ENCODE assay signal across 13 cellular contexts in the genomic region with DNA sequence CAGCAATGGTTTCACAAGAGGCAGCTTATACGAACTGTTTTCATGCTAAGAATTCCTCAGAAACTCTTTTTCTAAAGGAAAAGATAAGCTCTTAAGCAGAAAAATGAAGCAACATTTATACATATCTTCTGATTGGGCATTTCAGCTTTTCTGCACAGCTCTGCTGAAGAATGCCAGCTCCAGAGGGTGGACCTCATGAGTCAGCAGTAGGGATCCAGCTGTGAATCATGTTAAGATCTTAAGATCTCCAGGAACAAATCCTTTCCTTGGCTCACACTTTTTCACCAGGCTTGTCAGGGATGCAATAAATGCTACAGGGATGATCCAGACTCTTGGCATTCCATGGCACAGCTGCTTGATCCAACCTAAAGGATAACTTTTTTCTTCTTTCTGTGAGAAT.
DNase-seq lines count a peak whose midpoint lies in the region; TF ChIP-seq lines count a peak whose summit lies in the region.
"Had no signal": no experiment of that assay in that cellular context is flagged by ENCODE, and none has a peak within 500 bp of the region (broad histone marks: within the 10 kb centered on the region; RNA-seq: fewer than 3 reads in every experiment).

No MANE protein-coding gene starts in this region.

- no peak overlapping the region for H2BK120ac ChIP-seq in trophoblast cell (ENCODE audit: insufficient read depth, low read length, poor library complexity)

- H3K9me3 ChIP-seq in GM23248 (ENCODE audit: low read depth): no peaks in the 10 kb centered on the region
- H3K9me3 ChIP-seq in trophoblast cell (ENCODE audit: insufficient read depth, low read depth, low read length): no peaks in the 10 kb centered on the region
- H3K9me3 ChIP-seq in MM.1S (replicated peaks; ENCODE audit: insufficient read depth, low read length): no peaks in the 10 kb centered on the region
- H3K9me3 ChIP-seq: testis had no signal

- H4K20me1 ChIP-seq in GM23248 (ENCODE audit: insufficient read depth) (no peaks in the 10 kb centered on the region; the same call in 1 of the 2 replicates), MM.1S (ENCODE audit: insufficient read depth, low read length) (no peaks in the 10 kb centered on the region)

- H3K27ac ChIP-seq in GM23248: peak overlapping the region; percentile 20
- H3K27ac ChIP-seq in trophoblast cell (ENCODE audit: low read depth, low read length): no peak overlapping the region
- no peak overlapping the region for H3K27ac ChIP-seq in MM.1S (ENCODE audit: low read length)
- H3K27ac ChIP-seq: KMS-11, testis had no signal

- no peak overlapping the region for H2AK5ac ChIP-seq in trophoblast cell (ENCODE audit: low read length)

- H3K27me3 ChIP-seq in GM23248 (replicated peaks; ENCODE audit: insufficient read depth): 0 out of 2 replicates have a peak, but pooled peaks cover 4% of the 10 kb centered on the region
- no peaks in the 10 kb centered on the region for H3K27me3 ChIP-seq in trophoblast cell (ENCODE audit: insufficient read depth, low read length)
- H3K27me3 ChIP-seq in MM.1S (replicated peaks; ENCODE audit: insufficient read depth, low read length): no peaks in the 10 kb centered on the region
- H3K27me3 ChIP-seq: testis had no signal

- no peak overlapping the region for H3K4ac ChIP-seq in trophoblast cell (ENCODE audit: low read depth, low read length)

- 0 to 4% methylated on average over 1 of the region's 1 CpG for WGBS in GM23248 (ENCODE audit: low coverage in 1 of 2, low lambda C conversion rate in 2 of 2, missing lambda C conversion rate in 2 of 2), 2 experiments
- no CpG with 5 or more reads among the region's 1 CpG for WGBS in trophoblast cell (ENCODE audit: extremely low coverage, insufficient coverage, insufficient read length)

- H2BK5ac ChIP-seq in trophoblast cell (ENCODE audit: low read depth, low read length, poor library complexity): no peak overlapping the region

- H2AFZ ChIP-seq in GM23248 (0 out of 2 replicates have a peak overlapping the region, but pooled peaks have one; percentile 16), trophoblast cell (ENCODE audit: insufficient read depth, low read length, poor library complexity) (no peak overlapping the region), MM.1S (ENCODE audit: low read length) (no peak overlapping the region)

- H3K79me2 ChIP-seq in GM23248 (ENCODE audit: insufficient read depth) (no peaks in the 10 kb centered on the region), trophoblast cell (ENCODE audit: control insufficient read depth, insufficient read depth, low read length, poor library complexity) (no peaks in the 10 kb centered on the region), MM.1S (ENCODE audit: low read length) (no peaks in the 10 kb centered on the region)

- peaks cover 10% of the 10 kb centered on the region for H3K4me1 ChIP-seq in GM23248 (ENCODE audit: insufficient read depth)
- H3K4me1 ChIP-seq in trophoblast cell (ENCODE audit: control insufficient read depth in 1 of 2, insufficient read depth in 2 of 2, low read length in 2 of 2): peaks cover 2 to 3% of the 10 kb centered on the region in 2 experiments
- H3K4me1 ChIP-seq in MM.1S (ENCODE audit: low read length): no peaks in the 10 kb centered on the region
- H3K4me1 ChIP-seq: testis had no signal

- H4K12ac ChIP-seq in trophoblast cell (ENCODE audit: low read depth, low read length): no peak overlapping the region

- no peak overlapping the region for H3K23ac ChIP-seq in trophoblast cell (ENCODE audit: low read length)

- no peaks in the 10 kb centered on the region for H3K79me1 ChIP-seq in trophoblast cell (ENCODE audit: low read length)

- no peak overlapping the region for H4K91ac ChIP-seq in trophoblast cell (ENCODE audit: low read depth, low read length)

- H3K9ac ChIP-seq in GM23248 (no peak overlapping the region), trophoblast cell (ENCODE audit: low read length) (no peak overlapping the region), MM.1S (ENCODE audit: low read length) (no peak overlapping the region)
- H3K9ac ChIP-seq: KMS-11 had no signal

- H3K14ac ChIP-seq in trophoblast cell (ENCODE audit: low read length): no peak overlapping the region

- H2BK12ac ChIP-seq in trophoblast cell (ENCODE audit: low read length): no peak overlapping the region

- H3K9me2 ChIP-seq in GM23248 (ENCODE audit: insufficient read depth): no peaks in the 10 kb centered on the region
- no peaks in the 10 kb centered on the region for H3K9me2 ChIP-seq in MM.1S (replicated peaks; ENCODE audit: insufficient read depth, low read length)

- no peak overlapping the region for H3K18ac ChIP-seq in trophoblast cell (ENCODE audit: low read length)

- H3F3A ChIP-seq in GM23248 (ENCODE audit: insufficient read depth): peaks cover 13% of the 10 kb centered on the region; the same call in 1 of the 2 replicates
- H3F3A ChIP-seq in MM.1S (ENCODE audit: insufficient read depth, low read length): no peaks in the 10 kb centered on the region

- DNase-seq in GM23248: peak; percentile 93
- peak; percentile 45 for DNase-seq in RKO (ENCODE audit: low spot score)
- DNase-seq in fibroblast of gingiva (ENCODE audit: low read depth): peak; percentile 55
- DNase-seq in trophoblast cell: peak; percentile 88 to 95
- no peak for DNase-seq in activated CD4-positive, CD25-positive, alpha-beta regulatory T cell treated with anti-CD3 and anti-CD28 coated beads, Interleukin-2, amount 50 U/mL, for 72 hours
- DNase-seq in SIG-M5 (lab: John Stamatoyannopoulos, UW): no peak
- no peak for DNase-seq in MM.1S
- DNase-seq in NCI-H69 (lab: John Stamatoyannopoulos, UW): no peak
- DNase-seq: activated naive CD4-positive, alpha-beta T cell treated with Interleukin-2 at 50 U/mL for 16 hours; DMS 273 treated with DMSO at 0.1 percent for 48 hours; NCI-H510A; testis had no signal

- H3K36me3 ChIP-seq in GM23248 (ENCODE audit: low read depth) (no peaks in the 10 kb centered on the region), trophoblast cell (ENCODE audit: control insufficient read depth in 1 of 2, insufficient read depth in 2 of 2, low read length in 2 of 2) (no peaks in the 10 kb centered on the region), MM.1S (replicated peaks; ENCODE audit: insufficient read depth, low read length) (no peaks in the 10 kb centered on the region)

- H3K4me3 ChIP-seq in GM23248 (peak overlapping the region; percentile 29), trophoblast cell (ENCODE audit: low read depth, low read length) (no peak overlapping the region), MM.1S (ENCODE audit: low read length) (no peak overlapping the region)
- H3K4me3 ChIP-seq: testis had no signal

- in situ Hi-C loops in GM23248 (cut with MboI): no loop called here

- no peak overlapping the region for H4K8ac ChIP-seq in trophoblast cell (ENCODE audit: low read depth, low read length)

- peak overlapping the region; percentile 44 for H3K4me2 ChIP-seq in GM23248 (ENCODE audit: unreplicated experiment)
- no peak overlapping the region for H3K4me2 ChIP-seq in trophoblast cell (ENCODE audit: low read length)
- no peak overlapping the region for H3K4me2 ChIP-seq in MM.1S (ENCODE audit: low read depth, low read length)
- H3K4me2 ChIP-seq: KMS-11 had no signal

- TF ChIP-seq CTCF in MM.1S (IDR thresholded peaks at IDR 0.05; ENCODE audit: low read length): no peak

Comparison
In these comparisons a context has a peak if more than half of its experiments do, and no peak if none do; other contexts are left out.
1. DNase-seq: peak in GM23248 (single experiment), RKO (single experiment), fibroblast of gingiva (single experiment) and trophoblast cell (2 of 2); none in activated CD4-positive, CD25-positive, alpha-beta regulatory T cell treated with anti-CD3 and anti-CD28 coated beads, Interleukin-2, amount 50 U/mL, for 72 hours (single experiment), SIG-M5 (single experiment), MM.1S (single experiment) and NCI-H69 (single experiment).